In the genomic region with DNA sequence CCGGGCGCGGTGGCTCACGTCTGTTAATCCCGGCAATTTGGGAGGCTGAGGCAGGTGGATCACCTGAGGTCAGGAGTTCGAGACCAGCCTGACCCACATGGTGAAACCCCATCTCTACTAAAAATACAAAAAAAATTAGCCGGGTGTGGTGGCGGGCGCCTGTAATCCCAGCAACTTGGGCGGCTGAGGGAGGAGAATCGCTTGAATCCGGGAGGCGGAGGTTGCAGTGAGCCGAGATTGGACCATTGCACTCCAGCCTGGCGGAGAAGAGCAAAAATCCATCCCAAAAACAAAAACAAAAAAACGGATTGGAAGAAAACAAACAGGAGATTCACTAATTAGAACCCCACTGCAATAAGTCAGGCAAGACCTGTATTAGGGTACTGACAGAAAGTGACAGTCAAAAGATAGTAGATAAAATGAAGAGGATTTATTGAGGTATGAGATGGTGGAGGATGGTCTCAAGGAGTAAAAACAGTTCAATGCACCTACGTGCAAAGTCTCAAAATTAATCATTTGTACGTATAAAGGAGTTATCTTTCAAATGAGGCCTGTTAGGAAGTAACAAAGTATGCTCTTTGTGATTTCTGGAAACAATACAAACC, we compare ENCODE assay signal across 8 cellular contexts. TPM values are rescaled to one million over a fixed set of nuclear protein-coding genes. Genes with fewer than 3 reads are reported as not detected.
DNase-seq lines count a peak whose midpoint lies in the region; FAIRE-seq and TF ChIP-seq lines count a peak whose summit lies in the region.
"Not testable (repeated sequence)": the region's sequence is repeated elsewhere in the genome, so short reads cannot be mapped to it uniquely, and the experiment has no call there.

No MANE protein-coding gene starts in this region.

- not testable (repeated sequence) for FAIRE-seq in H1 (lab: Jason Lieb, UNC)

- not testable (repeated sequence) for H2BK5ac ChIP-seq in H1 (ENCODE audit: low read depth, low read length)

- H3K4me3 ChIP-seq in AG10803 (ENCODE audit: low read length) (peak overlapping the region; percentile 99), HFF-Myc (replicated peaks; ENCODE audit: low read depth, low read length) (peak overlapping the region; percentile 77), SJSA1 (peak overlapping the region; percentile 83), H1 (ENCODE audit: extremely low read depth in 1 of 4, insufficient read depth in 2 of 4, low read depth in 3 of 4, low read length in 4 of 4) (peak overlapping the region; percentile 68 to 99 (median 94)), iPS-18a (ENCODE audit: low read length) (peak overlapping the region; percentile 93)

- not testable (repeated sequence) for H3K9me3 Mint-ChIP-seq in activated naive CD8-positive, alpha-beta T cell (ENCODE audit: low read depth); nephron; stimulated activated naive CD8-positive, alpha-beta T cell treated with anti-CD3 and anti-CD28 coated beads, Interleukin-15, Interleukin-2, amounts not matched to agents 100 ng/mL and 50 ng/mL, for 24 hours

- H3K4me3 Mint-ChIP-seq in activated naive CD8-positive, alpha-beta T cell, result peak overlapping the region; percentile 99
- peak overlapping the region; percentile 98 to 100 (median 99) for H3K4me3 Mint-ChIP-seq in nephron
- peak overlapping the region; percentile 98 for H3K4me3 Mint-ChIP-seq in stimulated activated naive CD8-positive, alpha-beta T cell treated with anti-CD3 and anti-CD28 coated beads, Interleukin-15, Interleukin-2, amounts not matched to agents 100 ng/mL and 50 ng/mL, for 24 hours

- not testable (repeated sequence) for TF ChIP-seq CTCF in AG10803 (conservative IDR thresholded peaks at IDR 0.05; ENCODE audit: low read length); HFF-Myc (IDR thresholded peaks at IDR 0.05; ENCODE audit: low read depth, low read length, missing control alignments); H1 (IDR thresholded peaks at IDR 0.05; ENCODE audit: control extremely low read depth in 1 of 3, insufficient read depth in 1 of 3, low read depth in 1 of 3, low read length in 3 of 3); nephron (IDR thresholded peaks at IDR 0.05; ENCODE audit: unreplicated experiment in 3 of 3)

- not testable (repeated sequence) for H3K27ac ChIP-seq in SJSA1; iPS-18a (ENCODE audit: low read length)
- peak overlapping the region; percentile 85; the same call in 1 of the 2 replicates for H3K27ac ChIP-seq in H1 (ENCODE audit: low read depth, low read length)

- H4K91ac ChIP-seq in H1 (replicated peaks; ENCODE audit: insufficient read length, low read length), result not testable (repeated sequence)

- not testable (repeated sequence) for H2AK5ac ChIP-seq in H1 (ENCODE audit: low read depth, low read length)

- not testable (repeated sequence) for TF ChIP-seq RAD21 in H1 (IDR thresholded peaks at IDR 0.05 in 1 of 2, conservative IDR thresholded peaks at IDR 0.05 in 1 of 2; ENCODE audit: low read depth in 2 of 2, low read length in 2 of 2)

- H3K27ac Mint-ChIP-seq in activated naive CD8-positive, alpha-beta T cell, result peak overlapping the region; percentile 96
- H3K27ac Mint-ChIP-seq in nephron, result peak overlapping the region; percentile 94 to 97 (median 96)
- peak overlapping the region; percentile 96 for H3K27ac Mint-ChIP-seq in stimulated activated naive CD8-positive, alpha-beta T cell treated with anti-CD3 and anti-CD28 coated beads, Interleukin-15, Interleukin-2, amounts not matched to agents 100 ng/mL and 50 ng/mL, for 24 hours

- not testable (repeated sequence) for H3K27me3 Mint-ChIP-seq in activated naive CD8-positive, alpha-beta T cell; nephron (ENCODE audit: low read depth); stimulated activated naive CD8-positive, alpha-beta T cell treated with anti-CD3 and anti-CD28 coated beads, Interleukin-15, Interleukin-2, amounts not matched to agents 100 ng/mL and 50 ng/mL, for 24 hours

- not testable (repeated sequence) for H3K4ac ChIP-seq in H1 (replicated peaks; ENCODE audit: insufficient read length, low read depth, low read length)

- H4K8ac ChIP-seq in H1 (ENCODE audit: extremely low read depth, insufficient read depth, low read length), result not testable (repeated sequence)

- WGBS in H1 (ENCODE audit: extremely low coverage in 1 of 2, insufficient coverage in 1 of 2, insufficient read length in 1 of 2, insufficient replicate concordance in 2 of 2, low coverage in 1 of 2, low lambda C conversion rate in 2 of 2, missing lambda C conversion rate in 1 of 2), 2 experiments, result 81% methylated on average over 18 of the region's 18 CpGs; no CpG with 5 or more reads in 1 of the 2 experiments

- not testable (repeated sequence) for H2BK15ac ChIP-seq in H1 (ENCODE audit: low read length)

- not testable (repeated sequence) for H3K14ac ChIP-seq in H1 (ENCODE audit: insufficient read length)

- POLR2A ChIA-PET in H1 (lab: Charles Lee; ENCODE audit: partially characterized antibody), result not testable (repeated sequence)

- H3K79me2 ChIP-seq in H1 (ENCODE audit: control insufficient read depth in 1 of 2, insufficient read depth in 2 of 2, low read length in 2 of 2), result peaks cover 0 to 17% of the 10 kb centered on the region in 2 experiments; a peak in 2 of 4 replicates

- H3K4me2 ChIP-seq in H1 (ENCODE audit: insufficient read depth in 1 of 2, low read depth in 2 of 2, low read length in 2 of 2), result peak overlapping the region; percentile 54 to 82

- H3K4me1 ChIP-seq in SJSA1 (replicated peaks), result peaks cover 11% of the 10 kb centered on the region
- H3K4me1 ChIP-seq in H1 (replicated peaks in 1 of 4; ENCODE audit: control insufficient read depth in 3 of 4, insufficient read depth in 4 of 4, low read length in 3 of 4); iPS-18a (ENCODE audit: control insufficient read depth, low read depth, low read length): not testable (repeated sequence)

- H4K20me1 ChIP-seq in H1 (replicated peaks in 1 of 2; ENCODE audit: control insufficient read depth in 1 of 2, insufficient read depth in 2 of 2, low read length in 2 of 2), result not testable (repeated sequence)

- H3K18ac ChIP-seq in H1 (ENCODE audit: extremely low read depth, low read length), result not testable (repeated sequence)

- H3K9me3 ChIP-seq in SJSA1 (replicated peaks); H1 (ENCODE audit: insufficient read depth in 2 of 2, low read depth in 1 of 2, low read length in 1 of 2); iPS-18a (ENCODE audit: control insufficient read depth, low read depth, low read length): not testable (repeated sequence)

- H3K36me3 ChIP-seq in SJSA1 (peaks cover 32% of the 10 kb centered on the region), H1 (ENCODE audit: control insufficient read depth in 2 of 4, insufficient read depth in 4 of 4, low read length in 3 of 4) (peaks cover 3 to 17% (median 9%) of the 10 kb centered on the region in 4 experiments; a peak in 4 of 8 replicates), iPS-18a (ENCODE audit: control insufficient read depth, low read depth, low read length) (peaks cover 24% of the 10 kb centered on the region)

- H2BK20ac ChIP-seq in H1 (ENCODE audit: low read length), result not testable (repeated sequence)

- peaks cover 48% of the 10 kb centered on the region for H3K4me1 Mint-ChIP-seq in activated naive CD8-positive, alpha-beta T cell (ENCODE audit: low read depth)
- H3K4me1 Mint-ChIP-seq in nephron, result peaks cover 22% of the 10 kb centered on the region
- peaks cover 34% of the 10 kb centered on the region for H3K4me1 Mint-ChIP-seq in stimulated activated naive CD8-positive, alpha-beta T cell treated with anti-CD3 and anti-CD28 coated beads, Interleukin-15, Interleukin-2, amounts not matched to agents 100 ng/mL and 50 ng/mL, for 24 hours (ENCODE audit: low read depth)

- DNase-seq in AG10803 (ENCODE audit: low read depth); HFF-Myc (ENCODE audit: extremely low read depth, low read depth); SJSA1 (ENCODE audit: low read depth in 1 of 2, low spot score in 2 of 2); H1 (ENCODE audit: low read depth in 1 of 2, low spot score in 2 of 2): not testable (repeated sequence)

- peak overlapping the region; percentile 91; the same call in 1 of the 2 replicates for H2BK12ac ChIP-seq in H1 (ENCODE audit: low read depth, low read length)

- not testable (repeated sequence) for H2BK120ac ChIP-seq in H1 (replicated peaks; ENCODE audit: low read depth, low read length)

- H3K36me3 Mint-ChIP-seq in activated naive CD8-positive, alpha-beta T cell, result peaks cover 13% of the 10 kb centered on the region
- H3K36me3 Mint-ChIP-seq in nephron (ENCODE audit: low read depth), result peaks cover 35% of the 10 kb centered on the region
- H3K36me3 Mint-ChIP-seq in stimulated activated naive CD8-positive, alpha-beta T cell treated with anti-CD3 and anti-CD28 coated beads, Interleukin-15, Interleukin-2, amounts not matched to agents 100 ng/mL and 50 ng/mL, for 24 hours (ENCODE audit: low read depth), result peaks cover 40% of the 10 kb centered on the region

- H4K5ac ChIP-seq in H1 (ENCODE audit: insufficient read length, low read depth, low read length), result not testable (repeated sequence)

- peak overlapping the region; percentile 67 to 95 (median 88) for H3K9ac ChIP-seq in H1 (replicated peaks in 1 of 4; ENCODE audit: extremely low read depth in 1 of 4, low read depth in 3 of 4, low read length in 3 of 4)
- peak overlapping the region; percentile 89 for H3K9ac ChIP-seq in iPS-18a (ENCODE audit: low read length)

- H3K23me2 ChIP-seq in H1 (ENCODE audit: low read depth, low read length), result not testable (repeated sequence)

- TF ChIP-seq POLR2A in H1 (IDR thresholded peaks at IDR 0.05; ENCODE audit: control extremely low read depth in 1 of 2, low read depth in 2 of 2, low read length in 2 of 2), result not testable (repeated sequence)

- H2AFZ ChIP-seq in H1 (ENCODE audit: low read length), result peak overlapping the region; percentile 96

- not testable (repeated sequence) for H3K27me3 ChIP-seq in SJSA1 (replicated peaks); H1 (replicated peaks in 1 of 4; ENCODE audit: control insufficient read depth in 3 of 4, extremely low read depth in 1 of 4, insufficient read depth in 3 of 4, low read length in 3 of 4); iPS-18a (ENCODE audit: control insufficient read depth, insufficient read depth, low read length)

- not testable (repeated sequence) for TF ChIP-seq EP300 in H1 (IDR thresholded peaks at IDR 0.05; ENCODE audit: borderline replicate concordance in 1 of 2, low read depth in 2 of 2, low read length in 2 of 2)

- H3K79me1 ChIP-seq in H1 (ENCODE audit: low read depth, low read length), result not testable (repeated sequence)

- H3K56ac ChIP-seq in H1 (replicated peaks; ENCODE audit: insufficient read length, low read depth, low read length), result not testable (repeated sequence)

- H3K23ac ChIP-seq in H1 (ENCODE audit: insufficient read length), result not testable (repeated sequence)

- CTCF ChIA-PET in H1 (lab: Charles Lee; ENCODE audit: partially characterized antibody), result interaction anchor here (0.6 to 1.1 kb wide), 3 partner anchors 29 to 48 kb away, joined by 3 to 4 read pairs (median 4); no protein-coding TSS in a partner anchor

RNA-seq across cellular contexts. Expression of gene DUSP11, which starts 0.9 kb away (rescaled TPM):
- 30.3 and 40.4 TPM in 2 replicates for total RNA-seq in SJSA1 (2014; rRNA removed; shearing (Covaris generic))
- 17.8 and 19.1 TPM in 2 replicates for total RNA-seq in H1 (2021; fragmentation: NEBNext Ultra II Directional; extraction: Animal tissue kit (Norgen Biotek cat#: 25700))
- 7.0 and 12.2 TPM in 2 replicates for polyA plus RNA-seq in H1 (2011; rRNA removed)
- 13.8 TPM for polyA plus RNA-seq in H1 (2011; cell fraction: cytosol; rRNA removed)
- 5.2 TPM for polyA plus RNA-seq in H1 (2011; cell fraction: nucleus; rRNA removed)
- 9.8 to 16.3 TPM (median 10.9 TPM) in 4 replicates for polyA plus RNA-seq in H1 (2012, experiment 1 of 2)
- 9.0 TPM for polyA plus RNA-seq in H1 (2012, experiment 2 of 2)
- 14.5 TPM for polyA plus RNA-seq in H1 (2013, experiment 1 of 2)
- polyA plus RNA-seq in H1 (2013, experiment 2 of 2), result 14.2 TPM
- polyA minus RNA-seq in H1 (2011; rRNA and poly(A)+ RNA removed), result 5.9 and 9.1 TPM in 2 replicates
- 9.0 TPM for polyA minus RNA-seq in H1 (2011; cell fraction: cytosol; rRNA and poly(A)+ RNA removed)
- polyA minus RNA-seq in H1 (2011; cell fraction: nucleus; rRNA and poly(A)+ RNA removed), result 13.1 TPM

RNA-seq across cellular contexts. Expression of gene C2orf78, which starts 5.0 kb away (rescaled TPM):
- total RNA-seq in SJSA1 (2014; rRNA removed; shearing (Covaris generic)), result 0.03 TPM in 1 of 2 replicates, not detected in the other
- total RNA-seq in H1 (2021; fragmentation: NEBNext Ultra II Directional; extraction: Animal tissue kit (Norgen Biotek cat#: 25700)), result 0.21 and 0.39 TPM in 2 replicates
- 0.88 and 0.89 TPM in 2 replicates for polyA plus RNA-seq in H1 (2011; rRNA removed)
- 0.94 TPM for polyA plus RNA-seq in H1 (2011; cell fraction: cytosol; rRNA removed)
- polyA plus RNA-seq in H1 (2011; cell fraction: nucleus; rRNA removed), result 0.57 TPM
- polyA plus RNA-seq in H1 (2012, experiment 1 of 2), result 0.11 to 0.35 TPM (median 0.16 TPM) in 4 replicates
- polyA plus RNA-seq in H1 (2012, experiment 2 of 2), result not detected
- 0.53 TPM for polyA plus RNA-seq in H1 (2013, experiment 1 of 2)
- polyA plus RNA-seq in H1 (2013, experiment 2 of 2), result 0.70 TPM
- 0.83 and 0.91 TPM in 2 replicates for polyA minus RNA-seq in H1 (2011; rRNA and poly(A)+ RNA removed)
- 0.44 TPM for polyA minus RNA-seq in H1 (2011; cell fraction: cytosol; rRNA and poly(A)+ RNA removed)
- polyA minus RNA-seq in H1 (2011; cell fraction: nucleus; rRNA and poly(A)+ RNA removed), result 0.60 TPM

RNA-seq across cellular contexts. Expression of gene TPRKB, which starts 41.8 kb away (rescaled TPM):
- total RNA-seq in SJSA1 (2014; rRNA removed; shearing (Covaris generic)), result 52.8 and 85.2 TPM in 2 replicates
- 35.4 and 41.6 TPM in 2 replicates for total RNA-seq in H1 (2021; fragmentation: NEBNext Ultra II Directional; extraction: Animal tissue kit (Norgen Biotek cat#: 25700))
- 14.4 and 40.3 TPM in 2 replicates for polyA plus RNA-seq in H1 (2011; rRNA removed)
- polyA plus RNA-seq in H1 (2011; cell fraction: cytosol; rRNA removed), result 41.5 TPM
- 8.6 TPM for polyA plus RNA-seq in H1 (2011; cell fraction: nucleus; rRNA removed)
- 41.4 to 107 TPM (median 48.5 TPM) in 4 replicates for polyA plus RNA-seq in H1 (2012, experiment 1 of 2)
- 33.5 TPM for polyA plus RNA-seq in H1 (2012, experiment 2 of 2)
- 58.1 TPM for polyA plus RNA-seq in H1 (2013, experiment 1 of 2)
- 52.8 TPM for polyA plus RNA-seq in H1 (2013, experiment 2 of 2)
- polyA minus RNA-seq in H1 (2011; rRNA and poly(A)+ RNA removed), result 8.2 and 10.9 TPM in 2 replicates
- 7.8 TPM for polyA minus RNA-seq in H1 (2011; cell fraction: cytosol; rRNA and poly(A)+ RNA removed)
- polyA minus RNA-seq in H1 (2011; cell fraction: nucleus; rRNA and poly(A)+ RNA removed), result 9.9 TPM

RNA-seq across cellular contexts. Expression of gene STAMBP, which starts 49.8 kb away (rescaled TPM):
- 61.6 and 76.6 TPM in 2 replicates for total RNA-seq in SJSA1 (2014; rRNA removed; shearing (Covaris generic))
- total RNA-seq in H1 (2021; fragmentation: NEBNext Ultra II Directional; extraction: Animal tissue kit (Norgen Biotek cat#: 25700)), result 49.7 and 50.5 TPM in 2 replicates
- 32.6 and 35.8 TPM in 2 replicates for polyA plus RNA-seq in H1 (2011; rRNA removed)
- 41.4 TPM for polyA plus RNA-seq in H1 (2011; cell fraction: cytosol; rRNA removed)
- 41.9 TPM for polyA plus RNA-seq in H1 (2011; cell fraction: nucleus; rRNA removed)
- polyA plus RNA-seq in H1 (2012, experiment 1 of 2), result 31.3 to 45.5 TPM (median 37.2 TPM) in 4 replicates
- 7.1 TPM for polyA plus RNA-seq in H1 (2012, experiment 2 of 2)
- 53.9 TPM for polyA plus RNA-seq in H1 (2013, experiment 1 of 2)
- polyA plus RNA-seq in H1 (2013, experiment 2 of 2), result 55.3 TPM
- polyA minus RNA-seq in H1 (2011; rRNA and poly(A)+ RNA removed), result 53.3 and 54.9 TPM in 2 replicates
- polyA minus RNA-seq in H1 (2011; cell fraction: cytosol; rRNA and poly(A)+ RNA removed), result 25.6 TPM
- 24.6 TPM for polyA minus RNA-seq in H1 (2011; cell fraction: nucleus; rRNA and poly(A)+ RNA removed)
